8 cellular contexts compared by ENCODE assay signal in the genomic region with DNA sequence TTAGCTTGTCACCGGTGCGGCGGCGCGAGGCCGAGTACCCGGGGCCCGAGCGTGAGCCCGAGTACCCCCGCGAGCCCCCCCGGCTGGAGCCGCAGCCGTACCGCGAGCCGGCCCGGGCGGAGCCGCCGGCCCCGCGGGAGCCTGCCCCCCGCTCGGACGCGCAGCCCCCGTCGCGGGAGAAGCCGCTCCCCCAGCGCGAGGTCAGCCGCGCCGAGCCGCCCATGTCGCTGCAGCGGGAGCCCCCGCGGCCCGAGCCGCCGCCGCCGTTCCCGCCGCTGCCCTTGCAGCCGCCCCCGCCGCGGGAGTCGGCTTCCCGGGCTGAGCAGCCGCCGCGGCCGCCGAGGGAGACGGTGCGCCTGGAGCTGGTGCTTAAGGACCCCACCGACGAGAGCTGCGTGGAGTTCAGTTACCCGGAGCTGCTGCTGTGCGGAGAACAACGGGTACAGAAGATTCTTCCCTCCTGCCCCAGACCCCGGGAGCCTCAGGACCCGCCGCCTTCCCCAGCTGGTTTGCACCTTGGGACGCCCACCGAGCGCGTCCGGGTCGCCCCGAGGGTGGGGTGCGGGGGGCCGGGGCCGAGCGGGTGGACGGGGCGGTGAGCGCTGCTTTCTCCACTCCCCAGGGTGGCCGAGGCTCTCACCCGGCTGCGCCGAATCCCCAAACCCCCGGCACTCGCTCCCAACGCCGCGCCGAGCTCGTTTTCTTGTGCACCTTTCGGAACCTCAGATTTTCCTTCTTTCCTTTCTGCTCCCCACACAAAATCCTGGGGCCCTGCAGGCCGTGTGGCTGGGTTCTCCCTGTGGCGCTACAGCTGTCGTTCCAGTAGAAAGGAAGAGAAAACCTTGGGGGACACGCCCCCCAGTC. TPM values are rescaled to one million over a fixed set of nuclear protein-coding genes. Genes with fewer than 3 reads are reported as not detected.
DNase-seq lines count a peak whose midpoint lies in the region; ATAC-seq and TF ChIP-seq lines count a peak whose summit lies in the region.

No MANE protein-coding gene starts in this region.

- peaks cover 11% of the 10 kb centered on the region for H3F3A ChIP-seq in SK-N-SH (replicated peaks; ENCODE audit: insufficient read depth)

- ATAC-seq in CD4-positive, alpha-beta T cell (ENCODE audit: poor library complexity), result peak; percentile 44
- peak; percentile 24 for ATAC-seq in HG03342 (IDR thresholded peaks at IDR 0.05; ENCODE audit: unreplicated experiment)

- H3K36me3 ChIP-seq in SK-N-SH (replicated peaks in 1 of 2; ENCODE audit: control insufficient read depth in 1 of 2, insufficient read depth in 2 of 2, low read length in 1 of 2) (peaks cover 0 to 5% of the 10 kb centered on the region in 2 experiments), iPS-18a (ENCODE audit: control insufficient read depth, low read depth, low read length) (no peaks in the 10 kb centered on the region), skeletal muscle satellite cell (ENCODE audit: insufficient read depth, low read length) (no peaks in the 10 kb centered on the region)

- TF ChIP-seq RAD21 in SK-N-SH (IDR thresholded peaks at IDR 0.05; ENCODE audit: low read length), result no peak

- peak overlapping the region; percentile 92 for H3K4me2 ChIP-seq in SK-N-SH
- H3K4me2 ChIP-seq in skeletal muscle satellite cell (ENCODE audit: low read length), result peak overlapping the region; percentile 94

- H3K36me3 Mint-ChIP-seq in CD4-positive, alpha-beta T cell (ENCODE audit: low read depth), result peaks cover 11% of the 10 kb centered on the region

- H3K4me1 Mint-ChIP-seq in CD4-positive, alpha-beta T cell (ENCODE audit: low read depth), result peaks cover 54% of the 10 kb centered on the region

- H3K27me3 Mint-ChIP-seq in CD4-positive, alpha-beta T cell, result peaks cover 5% of the 10 kb centered on the region

- intact Hi-C loops in CD4-positive, alpha-beta T cell (cut with DNase I, micrococcal nuclease), result loop anchor here (2.0 to 10.0 kb wide), 6 partner anchors 97 to 777 kb away; partner anchors contain the start of genes FMC1 (in 1 of the 2) and ZC3HAV1 (in 1 of the 2)

- H3K4me3 Mint-ChIP-seq in CD4-positive, alpha-beta T cell, result peak overlapping the region; percentile 97

- H3K9ac ChIP-seq in SK-N-SH (peak overlapping the region; percentile 92), iPS-18a (ENCODE audit: low read length) (peak overlapping the region; percentile 60), skeletal muscle satellite cell (ENCODE audit: low read depth, low read length) (peak overlapping the region; percentile 93)

- H4K20me1 ChIP-seq in SK-N-SH (ENCODE audit: insufficient read depth), result peaks cover 27% of the 10 kb centered on the region

- TF ChIP-seq CTCF in CD4-positive, alpha-beta T cell (IDR thresholded peaks at IDR 0.05), result no peak
- TF ChIP-seq CTCF in SK-N-SH (IDR thresholded peaks at IDR 0.05), result no peak

- WGBS in SK-N-SH (ENCODE audit: low lambda C conversion rate), result under 1% methylated on average over 38 of the region's 101 CpGs

- H3K4me1 ChIP-seq in SK-N-SH (ENCODE audit: control insufficient read depth in 1 of 2, insufficient read depth in 2 of 2, low read depth in 1 of 2, low read length in 1 of 2) (peaks cover 0 to 29% of the 10 kb centered on the region in 2 experiments; a peak in 2 of 4 replicates), iPS-18a (ENCODE audit: control insufficient read depth, low read depth, low read length) (no peaks in the 10 kb centered on the region), skeletal muscle satellite cell (ENCODE audit: control insufficient read depth, insufficient read depth, low read length) (peaks cover 19% of the 10 kb centered on the region)

- peak overlapping the region; percentile 60 for H3K27ac ChIP-seq in CD4-positive, alpha-beta T cell (ENCODE audit: low read depth, low read length)
- H3K27ac ChIP-seq in SK-N-SH (ENCODE audit: low read depth in 2 of 2, low read length in 1 of 2) (peak overlapping the region; percentile 87 to 99), iPS-18a (ENCODE audit: low read length) (no peak overlapping the region)

- DNase-seq in CD4-positive, alpha-beta T cell, result peak; percentile 7 to 41 (median 12)
- DNase-seq in GM19240 (ENCODE audit: insufficient read length, low spot score) (peak; percentile 10), SK-N-SH (peak; percentile 83), astrocyte of the hippocampus (ENCODE audit: low read depth, low spot score) (peak; percentile 51), mesenteric fat pad (ENCODE audit: low spot score) (no peak)

- no peak for TF ChIP-seq EP300 in SK-N-SH (IDR thresholded peaks at IDR 0.05; ENCODE audit: borderline replicate concordance in 1 of 2, low read depth in 1 of 2, low read length in 1 of 2)

- H3K9me3 ChIP-seq in CD4-positive, alpha-beta T cell (ENCODE audit: control insufficient read depth, low read length), result no peaks in the 10 kb centered on the region
- H3K9me3 ChIP-seq in SK-N-SH (no peaks in the 10 kb centered on the region), iPS-18a (ENCODE audit: control insufficient read depth, low read depth, low read length) (no peaks in the 10 kb centered on the region), skeletal muscle satellite cell (replicated peaks; ENCODE audit: low read length) (no peaks in the 10 kb centered on the region)

- H3K4me3 ChIP-seq in SK-N-SH (ENCODE audit: low read depth in 2 of 2, low read length in 1 of 2) (peak overlapping the region; percentile 99 to 100), iPS-18a (ENCODE audit: low read length) (peak overlapping the region; percentile 96), skeletal muscle satellite cell (ENCODE audit: low read length) (peak overlapping the region; percentile 98)

- CTCF ChIA-PET in CD4-positive, alpha-beta T cell (lab: Charles Lee), result interaction anchor here (0.6 kb wide), 2 partner anchors 84 to 1150 kb away, joined by 3 to 4 read pairs; no protein-coding TSS in a partner anchor
- CTCF ChIA-PET in SK-N-SH (lab: Yijun Ruan, JAX), result interaction anchor here (1.0 to 1.7 kb wide), 4 partner anchors 11 to 215 kb away, joined by 3 to 7 read pairs (median 5); no protein-coding TSS in a partner anchor

- H3K9me3 Mint-ChIP-seq in CD4-positive, alpha-beta T cell, result no peaks in the 10 kb centered on the region

- no peaks in the 10 kb centered on the region for H3K9me2 ChIP-seq in SK-N-SH

- no peaks in the 10 kb centered on the region for H3K27me3 ChIP-seq in CD4-positive, alpha-beta T cell (ENCODE audit: control insufficient read depth, insufficient read depth, low read length)
- H3K27me3 ChIP-seq in SK-N-SH (ENCODE audit: insufficient read depth), result no peaks in the 10 kb centered on the region
- no peaks in the 10 kb centered on the region for H3K27me3 ChIP-seq in iPS-18a (ENCODE audit: control insufficient read depth, insufficient read depth, low read length)
- H3K27me3 ChIP-seq in skeletal muscle satellite cell (ENCODE audit: control insufficient read depth, insufficient read depth, low read length), result no peaks in the 10 kb centered on the region

- peak overlapping the region; percentile 97; the same call in 1 of the 2 replicates for H2AFZ ChIP-seq in SK-N-SH (ENCODE audit: low read depth)

- POLR2A ChIA-PET in CD4-positive, alpha-beta T cell (lab: Charles Lee), result interaction anchor here (0.7 to 3.5 kb wide), 4 partner anchors 20 to 128 kb away, joined by 3 to 20 read pairs (median 4); partner anchors contain the start of gene LUC7L2
- POLR2A ChIA-PET in SK-N-SH (lab: Yijun Ruan, JAX), result interaction anchor here (1.6 to 1.7 kb wide), 2 partner anchors 98 to 215 kb away, joined by 3 to 13 read pairs; a partner anchor contains a TSS

- peak overlapping the region; percentile 89 for H3K27ac Mint-ChIP-seq in CD4-positive, alpha-beta T cell

- peaks cover 51% of the 10 kb centered on the region for H3K79me2 ChIP-seq in SK-N-SH (ENCODE audit: insufficient read depth)

TF ChIP-seq in SK-N-SH, 30 proteins besides CTCF, POLR2A, EP300 and RAD21:
- no peak; the same call in 1 of the 2 replicates for TF ChIP-seq TAF1 (IDR thresholded peaks at IDR 0.05; ENCODE audit: borderline replicate concordance, low read depth, low read length)
- TF ChIP-seq EZH2phosphoT487 (IDR thresholded peaks at IDR 0.05; ENCODE audit: borderline replicate concordance, low read depth), result no peak
- no peak for TF ChIP-seq NRF1 (IDR thresholded peaks at IDR 0.05; ENCODE audit: low read depth, low read length)
- TF ChIP-seq PBX3 (IDR thresholded peaks at IDR 0.05), result no peak
- TF ChIP-seq RFX5 (IDR thresholded peaks at IDR 0.05; ENCODE audit: low read length), result no peak
- TF ChIP-seq RCOR1 (IDR thresholded peaks at IDR 0.05; ENCODE audit: low read length), result no peak
- no peak for TF ChIP-seq FOXJ3 (CRISPR knock-in tag; IDR thresholded peaks at IDR 0.05)
- no peak for TF ChIP-seq JUND (IDR thresholded peaks at IDR 0.05)

RNA-seq across cellular contexts. Expression of gene UBN2, which starts 0.7 kb away (rescaled TPM):
- 10 to 100 TPM in 1 of 2 experiments, 1 to 10 TPM in 1; 9.6 to 13.3 TPM for total RNA-seq in CD4-positive, alpha-beta T cell
- 2.0 and 2.9 TPM in 2 replicates for polyA plus RNA-seq in SK-N-SH (2012; rRNA removed)
- polyA plus RNA-seq in SK-N-SH (2012; cell fraction: cytosol; rRNA removed), result 1.7 and 1.8 TPM in 2 replicates
- polyA plus RNA-seq in SK-N-SH (2012; cell fraction: nucleus; rRNA removed), result 5.6 and 10.5 TPM in 2 replicates
- 3.5 and 3.7 TPM in 2 replicates for total RNA-seq in skeletal muscle satellite cell (2012; rRNA removed)
- total RNA-seq in mesenteric fat pad, result 13.5 TPM
